In the genomic region with DNA sequence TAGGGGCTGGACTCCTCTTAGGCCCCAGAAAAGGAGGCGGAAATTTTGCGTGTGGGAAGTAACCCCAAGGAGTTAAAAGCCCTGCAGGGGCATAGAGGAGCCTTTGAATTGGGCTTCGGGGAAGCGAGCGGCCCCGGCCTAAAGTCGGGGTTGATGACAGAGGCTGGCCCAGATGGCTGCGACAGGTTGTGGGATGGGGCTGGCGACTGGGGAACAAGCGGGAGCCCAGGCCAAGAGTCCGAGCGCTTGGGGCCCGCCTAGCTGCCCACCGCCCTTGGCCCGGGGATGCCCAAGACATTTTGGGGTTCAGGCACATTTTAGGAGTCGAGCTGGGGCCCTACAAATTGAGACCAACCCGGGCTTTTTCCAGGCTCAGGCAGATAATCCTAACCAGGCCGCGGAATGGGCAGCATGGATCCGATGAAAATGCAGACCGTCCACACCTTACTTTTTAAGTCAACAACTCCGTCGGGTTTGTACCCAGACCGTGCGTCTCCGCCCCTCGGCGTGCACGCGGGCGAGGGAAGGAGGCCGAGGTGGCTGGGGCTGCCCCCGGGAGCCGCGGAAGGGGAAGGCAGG, we compare ENCODE assay signal across 6 cellular contexts. TPM values are rescaled to one million over a fixed set of nuclear protein-coding genes. Genes with fewer than 3 reads are reported as not detected.
DNase-seq lines count a peak whose midpoint lies in the region; ATAC-seq and TF ChIP-seq lines count a peak whose summit lies in the region.

No MANE protein-coding gene starts in this region.

- H3K36me3 ChIP-seq in OCI-LY3 (replicated peaks; ENCODE audit: low read depth, low read length) (no peaks in the 10 kb centered on the region), esophagus squamous epithelium (peaks cover 0 to 5% (median 0%) of the 10 kb centered on the region in 3 donors)

- no peak overlapping the region; the same call in 1 of the 2 replicates for H2AFZ ChIP-seq in OCI-LY3 (ENCODE audit: low read depth, low read length)

- peaks cover 20 to 21% of the 10 kb centered on the region in 2 donors for H3K27me3 Mint-ChIP-seq in stimulated activated naive B cell treated with anti-CD40 and anti-IgM and Interleukin-4, amounts not matched to agents 10 μg/mL and 1 μg/mL and 100 μg/mL, for 72 hours

- H3K4me3 ChIP-seq in OCI-LY3 (ENCODE audit: low read length) (peak overlapping the region; percentile 82), esophagus squamous epithelium (peak overlapping the region; percentile 44 to 76 (median 60))

- H3K4me3 Mint-ChIP-seq in stimulated activated naive B cell treated with anti-CD40 and anti-IgM and Interleukin-4, amounts not matched to agents 10 μg/mL and 1 μg/mL and 100 μg/mL, for 72 hours = peak overlapping the region; percentile 87 to 88

- peaks cover 0 to 9% of the 10 kb centered on the region in 2 donors for H3K36me3 Mint-ChIP-seq in stimulated activated naive B cell treated with anti-CD40 and anti-IgM and Interleukin-4, amounts not matched to agents 10 μg/mL and 1 μg/mL and 100 μg/mL, for 72 hours

- TF ChIP-seq CTCF in OCI-LY3 (IDR thresholded peaks at IDR 0.05; ENCODE audit: low read depth, low read length) (no peak), esophagus squamous epithelium (IDR thresholded peaks at IDR 0.05) (no peak)

- H3K27ac ChIP-seq in OCI-LY3 (ENCODE audit: low read length) (no peak overlapping the region; the same call in 1 of the 2 replicates), esophagus squamous epithelium (peak overlapping the region; percentile 86 to 89 (median 87))

- peaks cover 0 to 2% of the 10 kb centered on the region in 2 donors for H3K9me3 Mint-ChIP-seq in stimulated activated naive B cell treated with anti-CD40 and anti-IgM and Interleukin-4, amounts not matched to agents 10 μg/mL and 1 μg/mL and 100 μg/mL, for 72 hours

- no peaks in the 10 kb centered on the region for H4K20me1 ChIP-seq in OCI-LY3 (ENCODE audit: insufficient read depth, low read length)

- H3K9me3 ChIP-seq in OCI-LY3 (ENCODE audit: insufficient read depth, low read length) (no peaks in the 10 kb centered on the region), esophagus squamous epithelium (no peaks in the 10 kb centered on the region)

- H3K27me3 ChIP-seq in OCI-LY3 (ENCODE audit: low read depth, low read length) (no peaks in the 10 kb centered on the region), esophagus squamous epithelium (peaks cover 0 to 21% (median 0%) of the 10 kb centered on the region in 4 donors)

- peak overlapping the region; percentile 94 for H3K4me2 ChIP-seq in OCI-LY3 (ENCODE audit: low read length)

- DNase-seq in esophagus squamous epithelium (lab: John Stamatoyannopoulos, UW) (no peak), cerebellar nuclear complex (lab: John Stamatoyannopoulos, UW) (no peak)
- DNase-seq in stimulated activated naive B cell treated with anti-CD40 and anti-IgM and Interleukin-4, amounts not matched to agents 10 μg/mL and 1 μg/mL and 100 μg/mL, for 72 hours = peak; percentile 40

- peaks cover 40 to 70% of the 10 kb centered on the region in 2 donors for H3K4me1 Mint-ChIP-seq in stimulated activated naive B cell treated with anti-CD40 and anti-IgM and Interleukin-4, amounts not matched to agents 10 μg/mL and 1 μg/mL and 100 μg/mL, for 72 hours

- peak overlapping the region; percentile 72; the same call in 1 of the 2 replicates for H3K9ac ChIP-seq in OCI-LY3 (ENCODE audit: low read length)

- WGBS in esophagus squamous epithelium, 2 donors = 18 to 42% methylated on average over 8 to 13 of the region's 35 CpGs

- ATAC-seq in stimulated activated naive B cell treated with anti-CD40 and anti-IgM and Interleukin-4, amounts not matched to agents 10 μg/mL and 1 μg/mL and 100 μg/mL, for 72 hours (replicated peaks) = peak; percentile 31 to 40
- ATAC-seq in GM18505 (IDR thresholded peaks at IDR 0.05; ENCODE audit: unreplicated experiment) (no peak), GM21526 (IDR thresholded peaks at IDR 0.05; ENCODE audit: low FRiP score, unreplicated experiment) (no peak)

- H3K4me1 ChIP-seq in OCI-LY3 (ENCODE audit: low read length) = peaks cover 53% of the 10 kb centered on the region
- peaks cover 14 to 70% (median 15%) of the 10 kb centered on the region in 3 donors for H3K4me1 ChIP-seq in esophagus squamous epithelium

- H3K79me2 ChIP-seq in OCI-LY3 (ENCODE audit: low read length) = no peaks in the 10 kb centered on the region

- intact Hi-C loops in esophagus squamous epithelium (cut with DNase I) = no loop called here

- TF ChIP-seq POLR2A in esophagus squamous epithelium (IDR thresholded peaks at IDR 0.05) (peak in 1 of 4 donors; percentile 2), GM18505 (IDR thresholded peaks at IDR 0.05; ENCODE audit: borderline replicate concordance, extremely low read depth, insufficient read depth, insufficient read length) (no peak)

- peak overlapping the region; percentile 31 for H3K27ac Mint-ChIP-seq in stimulated activated naive B cell treated with anti-CD40 and anti-IgM and Interleukin-4, amounts not matched to agents 10 μg/mL and 1 μg/mL and 100 μg/mL, for 72 hours

RNA-seq across cellular contexts. Expression of a gene that starts 0.5 kb away (rescaled TPM):
- total RNA-seq in esophagus squamous epithelium = 10 to 100 TPM; 20.2 to 37.8 (median 27.9) TPM

RNA-seq across cellular contexts. Expression of a gene that starts 13.7 kb away (rescaled TPM):
- 10 to 100 TPM in 3 of 4 donors, 1 to 10 TPM in 1; 5.4 to 41.9 (median 20.3) TPM for total RNA-seq in esophagus squamous epithelium

RNA-seq across cellular contexts. Expression of a gene that starts 17.0 kb away (rescaled TPM):
- total RNA-seq in esophagus squamous epithelium = 10 to 100 TPM; 14.2 to 34.1 (median 25.3) TPM

RNA-seq across cellular contexts. Expression of a gene that starts 19.7 kb away (rescaled TPM):
- total RNA-seq in esophagus squamous epithelium = 1 to 10 TPM; 3.1 to 9.1 (median 6.0) TPM

RNA-seq across cellular contexts. Expression of a gene that starts 19.8 kb away (rescaled TPM):
- under 1 TPM; 0.22 to 0.76 (median 0.59) TPM for total RNA-seq in esophagus squamous epithelium

Comparison
In these comparisons a context has a peak if more than half of its experiments do, and no peak if none do; other contexts are left out.
1. ATAC-seq: peak in stimulated activated naive B cell treated with anti-CD40 and anti-IgM and Interleukin-4, amounts not matched to agents 10 μg/mL and 1 μg/mL and 100 μg/mL, for 72 hours (2 of 2); none in GM18505 (single experiment) and GM21526 (single experiment).